Comparison of ENCODE assay signal across 10 cellular contexts in the genomic region with DNA sequence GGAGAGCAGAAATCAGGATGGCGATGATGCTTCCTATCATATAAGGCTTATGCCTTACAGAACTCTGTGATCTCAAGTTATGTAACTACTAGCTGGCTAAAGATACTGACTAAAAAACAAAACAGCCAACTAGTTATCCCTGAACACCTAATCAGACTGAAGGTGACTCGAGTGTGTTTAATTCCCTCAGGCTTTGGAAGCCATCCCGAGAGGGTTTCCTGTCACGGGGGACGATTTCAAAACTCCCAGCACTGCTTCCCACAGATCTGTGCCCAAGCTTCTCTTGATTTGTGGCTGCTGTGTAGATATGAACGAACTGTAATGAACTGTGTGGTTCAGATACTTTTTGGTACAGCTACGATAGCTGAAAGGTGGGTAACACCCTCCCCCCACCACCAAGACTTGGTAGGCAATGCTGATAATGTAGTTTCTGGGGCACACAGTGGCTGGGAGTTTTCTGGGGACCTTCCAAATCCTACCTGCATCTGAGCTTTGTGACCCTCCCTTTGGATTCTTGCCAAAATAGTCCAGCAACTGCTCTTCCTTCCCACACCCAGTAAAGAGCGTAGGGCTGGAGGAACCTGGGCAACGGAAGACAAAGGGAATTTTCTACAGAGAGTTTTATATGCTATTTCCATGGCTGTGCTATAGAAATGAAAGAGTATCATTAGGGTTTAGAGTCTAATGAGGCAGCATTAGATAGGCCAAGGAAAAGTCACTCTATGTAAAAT.
DNase-seq lines count a peak whose midpoint lies in the region; ATAC-seq, FAIRE-seq and TF ChIP-seq lines count a peak whose summit lies in the region.
"Had no signal": no experiment of that assay in that cellular context is flagged by ENCODE, and none has a peak within 500 bp of the region (broad histone marks: within the 10 kb centered on the region; RNA-seq: fewer than 3 reads in every experiment).

No MANE protein-coding gene starts in this region.

- no peaks in the 10 kb centered on the region for H3K36me3 Mint-ChIP-seq in activated T-cell treated with anti-CD3 and anti-CD28 coated beads, Interleukin-2, amount 50 U/mL, for 24 hours (ENCODE audit: low read depth)
- H3K36me3 Mint-ChIP-seq: memory B cell had no signal

- H3K27me3 ChIP-seq in bronchial epithelial cell (ENCODE audit: control insufficient read depth, insufficient read depth, low read length) (no peaks in the 10 kb centered on the region), left lung (no peaks in the 10 kb centered on the region), upper lobe of right lung (no peaks in the 10 kb centered on the region)

- H3K27ac Mint-ChIP-seq in activated T-cell treated with anti-CD3 and anti-CD28 coated beads, Interleukin-2, amount 50 U/mL, for 24 hours, result no peak overlapping the region
- H3K27ac Mint-ChIP-seq: memory B cell had no signal

- no peaks in the 10 kb centered on the region for H3K9me3 Mint-ChIP-seq in activated T-cell treated with anti-CD3 and anti-CD28 coated beads, Interleukin-2, amount 50 U/mL, for 24 hours
- H3K9me3 Mint-ChIP-seq: memory B cell had no signal

- FAIRE-seq in bronchial epithelial cell (lab: Jason Lieb, UNC), result peak; percentile 28

- H3K4me3 ChIP-seq in bronchial epithelial cell (ENCODE audit: low read depth, low read length) (no peak overlapping the region), left lung (no peak overlapping the region), upper lobe of right lung (no peak overlapping the region)

- peaks cover 0 to 10% of the 10 kb centered on the region in 2 donors for H3K9me3 ChIP-seq in left lung
- peaks cover 8% of the 10 kb centered on the region for H3K9me3 ChIP-seq in upper lobe of right lung

- H3K4me1 Mint-ChIP-seq in activated T-cell treated with anti-CD3 and anti-CD28 coated beads, Interleukin-2, amount 50 U/mL, for 24 hours (ENCODE audit: low read depth), result peaks cover 11% of the 10 kb centered on the region

- no peak overlapping the region for H3K4me3 Mint-ChIP-seq in activated T-cell treated with anti-CD3 and anti-CD28 coated beads, Interleukin-2, amount 50 U/mL, for 24 hours
- H3K4me3 Mint-ChIP-seq: memory B cell had no signal

- DNase-seq in NCI-H82 (lab: John Stamatoyannopoulos, UW) (peak; percentile 60), NCI-H82 treated with DMSO at 0.1 percent for 48 hours (lab: John Stamatoyannopoulos, UW; ENCODE audit: unreplicated experiment) (no peak), bronchial epithelial cell (ENCODE audit: low read depth) (peak; percentile 68), left lung (no peak), upper lobe of right lung (no peak), NCI-H1048 (lab: John Stamatoyannopoulos, UW) (no peak)
- DNase-seq in activated T-cell treated with anti-CD3 and anti-CD28 coated beads, Interleukin-2, amount 50 U/mL, for 24 hours, result no peak
- DNase-seq: NCI-H774 had no signal

- H3K36me3 ChIP-seq in bronchial epithelial cell (ENCODE audit: control insufficient read depth, insufficient read depth, low read length) (no peaks in the 10 kb centered on the region), left lung (no peaks in the 10 kb centered on the region), upper lobe of right lung (no peaks in the 10 kb centered on the region)

- H3K4me1 ChIP-seq in left lung (peaks cover 0 to 27% of the 10 kb centered on the region in 2 donors), upper lobe of right lung (peaks cover 16% of the 10 kb centered on the region)

- intact Hi-C loops in left lung (cut with DNase I), result no loop called here
- intact Hi-C loops in upper lobe of right lung (cut with DNase I), result no loop called here

- ATAC-seq in left lung, result peak; percentile 51
- ATAC-seq in upper lobe of right lung, result peak; percentile 70
- ATAC-seq in GM21360 (IDR thresholded peaks at IDR 0.05; ENCODE audit: unreplicated experiment), result no peak

- H3K27me3 Mint-ChIP-seq in activated T-cell treated with anti-CD3 and anti-CD28 coated beads, Interleukin-2, amount 50 U/mL, for 24 hours, result peaks cover 6% of the 10 kb centered on the region

- H3K27ac ChIP-seq in left lung (peak overlapping the region; percentile 51 to 70), upper lobe of right lung (peak overlapping the region; percentile 28)

- TF ChIP-seq CTCF in bronchial epithelial cell (IDR thresholded peaks at IDR 0.05; ENCODE audit: insufficient read depth, low read length, severe bottlenecking), result no peak
- no peak for TF ChIP-seq CTCF in left lung (IDR thresholded peaks at IDR 0.05)
- no peak for TF ChIP-seq CTCF in upper lobe of right lung (IDR thresholded peaks at IDR 0.05)

Comparison
In these comparisons a context has a peak if more than half of its experiments do, and no peak if none do; other contexts are left out.
1. DNase-seq: peak in NCI-H82 (single experiment) and bronchial epithelial cell (single experiment); none in NCI-H82 treated with DMSO at 0.1 percent for 48 hours (single experiment), left lung (0 of 2), upper lobe of right lung (single experiment), NCI-H1048 (single experiment) and activated T-cell treated with anti-CD3 and anti-CD28 coated beads, Interleukin-2, amount 50 U/mL, for 24 hours (single experiment).